10 cellular contexts compared by ENCODE assay signal in genomic region chr1:41795205-41795762, GRCh38.
DNase-seq lines count a peak whose midpoint lies in the region; ATAC-seq, FAIRE-seq and TF ChIP-seq lines count a peak whose summit lies in the region.
"Had no signal": no experiment of that assay in that cellular context is flagged by ENCODE, and none has a peak within 500 bp of the region (broad histone marks: within the 10 kb centered on the region; RNA-seq: fewer than 3 reads in every experiment).

No MANE protein-coding gene starts in this region.

- DNase-seq in A549 (ENCODE audit: low read depth in 1 of 2, low spot score in 1 of 2) (peak in 1 of 2 experiments; percentile 19), H4 (ENCODE audit: low spot score) (peak; percentile 67), SW480 (ENCODE audit: low spot score) (peak; percentile 63), foreskin fibroblast (peak in 1 of 2 donors; percentile 79), lower leg skin (ENCODE audit: low spot score in 2 of 2) (no peak), erythroblast (lab: John Stamatoyannopoulos, UW) (no peak), NCI-H1930 (lab: John Stamatoyannopoulos, UW) (no peak)
- DNase-seq: cerebellar nuclear complex, NCI-H510A had no signal

- TF ChIP-seq POLR2A in A549 (IDR thresholded peaks at IDR 0.05; ENCODE audit: low read length) (no peak), lower leg skin (IDR thresholded peaks at IDR 0.05) (no peak), erythroblast (IDR thresholded peaks at IDR 0.05; ENCODE audit: low read length) (no peak)

- ATAC-seq in A549 = peak in 1 of 2 experiments; percentile 54; a peak in 1 of 6 replicates
- ATAC-seq in GM21576 (IDR thresholded peaks at IDR 0.05; ENCODE audit: unreplicated experiment) = no peak

- POLR2A ChIA-PET in A549 (lab: Yijun Ruan, JAX) = no interaction called here

- 39% methylated on average over 5 of the region's 5 CpGs for WGBS in A549 (ENCODE audit: missing lambda C conversion rate)
- 72 to 73% methylated on average over 5 of the region's 5 CpGs for WGBS in lower leg skin, 2 donors

- no peaks in the 10 kb centered on the region for H3K4me1 ChIP-seq in A549

- TF ChIP-seq CTCF in A549 (IDR thresholded peaks at IDR 0.05) (peak; percentile 43), foreskin fibroblast (IDR thresholded peaks at IDR 0.05; ENCODE audit: low read depth, low read length) (peak; percentile 54), lower leg skin (IDR thresholded peaks at IDR 0.05) (no peak)

- TF ChIP-seq RAD21 in A549 (conservative IDR thresholded peaks at IDR 0.05 in 1 of 2, IDR thresholded peaks at IDR 0.05 in 1 of 2) = peak; percentile 40 to 44; a peak in 3 of 5 replicates

- no peak for FAIRE-seq in A549 (lab: Jason Lieb, UNC)

- CTCF ChIA-PET in A549 (lab: Yijun Ruan, JAX) = interaction anchor here (0.8 to 2.7 kb wide), 3 partner anchors 219 to 378 kb away, joined by 3 to 15 read pairs (median 3); no protein-coding TSS in a partner anchor

- H3K4me3 ChIP-seq in A549 (no peak overlapping the region), foreskin fibroblast (ENCODE audit: low read depth in 1 of 2, low read length in 2 of 2) (no peak overlapping the region), lower leg skin (ENCODE audit: low read depth, poor library complexity, severe bottlenecking) (no peak overlapping the region)

- no peak overlapping the region for H3K4me2 ChIP-seq in A549

- intact Hi-C loops in lower leg skin (cut with DNase I; ENCODE audit: low total_unique reads) = loop anchor here (10.0 kb wide), 1 partner anchor 220 kb away; no protein-coding TSS in a partner anchor

- no peaks in the 10 kb centered on the region for H3K9me3 ChIP-seq in A549

- no peak for TF ChIP-seq EP300 in A549 (IDR thresholded peaks at IDR 0.05)

- H3K27ac ChIP-seq in A549 = no peak overlapping the region

TF ChIP-seq in A549, 52 proteins besides CTCF, POLR2A, EP300 and RAD21:
- no peak for TF ChIP-seq HOXA7 (CRISPR knock-in tag; IDR thresholded peaks at IDR 0.05)
- TF ChIP-seq SMC3 (IDR thresholded peaks at IDR 0.05) = peak; percentile 46; the same call in 2 of the 3 replicates

Comparison
In these comparisons a context has a peak if more than half of its experiments do, and no peak if none do; other contexts are left out.
1. DNase-seq: peak in H4 (single experiment) and SW480 (single experiment); none in lower leg skin (0 of 2), erythroblast (0 of 2) and NCI-H1930 (0 of 2).
2. CTCF ChIP-seq: peak in A549 (single experiment) and foreskin fibroblast (single experiment); none in lower leg skin (0 of 3).